11 cellular contexts compared by ENCODE assay signal in genomic region chr3:177185035-177185574, GRCh38. TPM values are rescaled to one million over a fixed set of nuclear protein-coding genes. Genes with fewer than 3 reads are reported as not detected.
DNase-seq lines count a peak whose midpoint lies in the region; ATAC-seq, FAIRE-seq and TF ChIP-seq lines count a peak whose summit lies in the region.
"Had no signal": no experiment of that assay in that cellular context is flagged by ENCODE, and none has a peak within 500 bp of the region (broad histone marks: within the 10 kb centered on the region; RNA-seq: fewer than 3 reads in every experiment).

No MANE protein-coding gene starts in this region.

- FAIRE-seq in GM12878 (lab: Jason Lieb, UNC): no peak
- FAIRE-seq: bronchial epithelial cell had no signal

- in situ Hi-C loops in GM12878 (cut with MboI): no loop called here

- POLR2A ChIA-PET in Caco-2 (lab: Charles Lee) (no interaction called here), GM12878 (lab: Charles Lee) (no interaction called here)

- intact Hi-C loops in Caco-2 (cut with micrococcal nuclease; ENCODE audit: unreplicated experiment) (no loop called here), GM12878 (cut with micrococcal nuclease; ENCODE audit: unreplicated experiment) (no loop called here)

- ATAC-seq in GM19452 (IDR thresholded peaks at IDR 0.05; ENCODE audit: unreplicated experiment): peak; percentile 39
- ATAC-seq in HG03103 (IDR thresholded peaks at IDR 0.05; ENCODE audit: low read depth, unreplicated experiment): peak; percentile 23
- peak; percentile 59 for ATAC-seq in GM12878

- H2AFZ ChIP-seq in GM12878 (ENCODE audit: control insufficient read depth, low read depth, low read length): no peak overlapping the region
- H2AFZ ChIP-seq: parathyroid adenoma had no signal

- H3K27ac ChIP-seq in GM12878 (ENCODE audit: control insufficient read depth, insufficient read depth): peak overlapping the region; percentile 56
- H3K27ac ChIP-seq: parathyroid adenoma had no signal

- peaks cover 19% of the 10 kb centered on the region for H3K36me3 Mint-ChIP-seq in Caco-2 (ENCODE audit: insufficient read depth, unreplicated experiment)

- no peaks in the 10 kb centered on the region for H3K27me3 Mint-ChIP-seq in Caco-2 (ENCODE audit: insufficient read depth, unreplicated experiment)

- WGBS in GM12878 (ENCODE audit: insufficient coverage, insufficient replicate concordance, low lambda C conversion rate, missing lambda C conversion rate): 58% methylated on average over 7 of the region's 7 CpGs

- TF ChIP-seq POLR2A in GM12878 (IDR thresholded peaks at IDR 0.05; ENCODE audit: low read depth, low read length): no peak

- H3K27ac Mint-ChIP-seq in Caco-2 (ENCODE audit: unreplicated experiment): peak overlapping the region; percentile 37

- H3K27me3 ChIP-seq in Caco-2 (replicated peaks; ENCODE audit: control insufficient read depth, insufficient read depth, low read length) (no peaks in the 10 kb centered on the region), GM12878 (replicated peaks in 1 of 2; ENCODE audit: control insufficient read depth in 2 of 2, insufficient read depth in 2 of 2, low read length in 1 of 2) (no peaks in the 10 kb centered on the region)

- peaks cover 14% of the 10 kb centered on the region for H3K4me1 Mint-ChIP-seq in Caco-2 (ENCODE audit: low read depth, unreplicated experiment)

- BruUV-seq in Caco-2 (replicated peaks; lab: Mats Ljungman, UMichigan): no TSS peak
- BruUV-seq in GM12878 (replicated peaks; lab: Mats Ljungman, UMichigan): no TSS peak

- no peaks in the 10 kb centered on the region for H3K9me3 Mint-ChIP-seq in Caco-2 (ENCODE audit: unreplicated experiment)

- H3K9me3 ChIP-seq in Caco-2 (no peaks in the 10 kb centered on the region), GM12878 (replicated peaks; ENCODE audit: control insufficient read depth, insufficient read depth, low read length) (no peaks in the 10 kb centered on the region)

- DNase-seq in Caco-2 (no peak), GM12878 (ENCODE audit: low read depth, low spot score) (no peak), AG08395 (ENCODE audit: low spot score) (no peak), cortex of kidney (lab: John Stamatoyannopoulos, UW) (no peak), NCI-H226 (no peak), SK-N-DZ (ENCODE audit: low spot score) (no peak)
- DNase-seq: NCI-H2171 treated with DMSO at 0.1 percent for 48 hours had no signal

- H3K4me3 ChIP-seq in Caco-2 (ENCODE audit: low read depth, low read length) (no peak overlapping the region), GM12878 (no peak overlapping the region)

- H3K4me2 ChIP-seq in GM12878 (ENCODE audit: control insufficient read depth, insufficient read depth): peak overlapping the region; percentile 72

- TF ChIP-seq RAD21 in GM12878 (IDR thresholded peaks at IDR 0.05; ENCODE audit: insufficient read depth, low read depth, low read length): no peak

- TF ChIP-seq EP300 in GM12878 (IDR thresholded peaks at IDR 0.05; ENCODE audit: borderline replicate concordance in 1 of 2, control insufficient read depth in 1 of 2, low read depth in 2 of 2, low read length in 2 of 2): no peak

- peaks cover 94% of the 10 kb centered on the region for H3K79me2 ChIP-seq in GM12878 (ENCODE audit: control insufficient read depth, insufficient read depth, low read length)

- H3K36me3 ChIP-seq in Caco-2 (ENCODE audit: control insufficient read depth, insufficient read depth, low read length) (no peaks in the 10 kb centered on the region), GM12878 (ENCODE audit: control insufficient read depth in 2 of 2, insufficient read depth in 2 of 2, low read length in 1 of 2) (no peaks in the 10 kb centered on the region)

- H3K4me3 Mint-ChIP-seq in Caco-2 (ENCODE audit: unreplicated experiment): no peak overlapping the region

- SMC1A ChIA-PET in GM12878 (lab: Charles Lee; ENCODE audit: uncharacterized antibody, unreplicated experiment): interaction anchor here (0.7 to 2.6 kb wide), 6 partner anchors 8 to 497 kb away, joined by 3 to 11 read pairs (median 5); no protein-coding TSS in a partner anchor

- RAD21 ChIA-PET in GM12878 (lab: Charles Lee; ENCODE audit: unreplicated experiment): interaction anchor here (0.8 to 2.0 kb wide), 5 partner anchors 10 to 53 kb away, joined by 3 to 4 read pairs (median 4); no protein-coding TSS in a partner anchor

- CTCF ChIA-PET in Caco-2 (lab: Charles Lee): no interaction called here
- CTCF ChIA-PET in GM12878 (lab: Yijun Ruan, JAX): interaction anchor here (0.6 kb wide), 1 partner anchor 23 kb away, joined by 3 read pairs; no protein-coding TSS in a partner anchor

- H3K4me1 ChIP-seq in Caco-2: no peaks in the 10 kb centered on the region
- peaks cover 8% of the 10 kb centered on the region for H3K4me1 ChIP-seq in GM12878 (ENCODE audit: control insufficient read depth, insufficient read depth, low read length)

- TF ChIP-seq CTCF in Caco-2 (IDR thresholded peaks at IDR 0.05; ENCODE audit: insufficient read depth in 1 of 2, low read depth in 1 of 2, low read length in 1 of 2, severe bottlenecking in 1 of 2, unreplicated experiment in 1 of 2) (no peak), GM12878 (IDR thresholded peaks at IDR 0.05 in 2 of 3, conservative IDR thresholded peaks at IDR 0.05 in 1 of 3; ENCODE audit: control insufficient read depth in 2 of 3, extremely low read depth in 1 of 3, insufficient read depth in 1 of 3, low read depth in 3 of 3, low read length in 3 of 3) (no peak)

- H3K9ac ChIP-seq in GM12878 (ENCODE audit: control insufficient read depth, insufficient read depth, low read length): no peak overlapping the region; the same call in 1 of the 2 replicates
- H3K9ac ChIP-seq: parathyroid adenoma had no signal

- no peaks in the 10 kb centered on the region for H4K20me1 ChIP-seq in GM12878 (ENCODE audit: control insufficient read depth, insufficient read depth)

TF ChIP-seq in GM12878, 131 proteins besides CTCF, POLR2A, EP300 and RAD21 (continues in another document):
- TF ChIP-seq ATF7 (IDR thresholded peaks at IDR 0.05; ENCODE audit: low read depth) (no peak), SKIL (IDR thresholded peaks at IDR 0.05; ENCODE audit: low read depth, poor library complexity, severe bottlenecking) (no peak), POLR2AphosphoS2 (IDR thresholded peaks at IDR 0.05; ENCODE audit: low read depth, low read length) (no peak), KLF5 (IDR thresholded peaks at IDR 0.05; ENCODE audit: partially characterized antibody) (no peak)

RNA-seq across cellular contexts. Expression of gene TBL1XR1, which starts 12.2 kb away (rescaled TPM):
- total RNA-seq in Caco-2 (2022) (127 and 140 TPM in 2 replicates), GM12878 (2014; rRNA removed) (60.6 and 68.7 TPM in 2 replicates), GM12878 (2014; rRNA removed; fragmentation: Illumina TruSeq; extraction: Trizol) (72.2 and 78.9 TPM in 2 replicates), GM12878 (2021) (114 and 126 TPM in 2 replicates)
- total RNA-seq in GM12878 (2013; cell fraction: nucleolus; rRNA removed): 54.8 and 56.7 TPM in 2 replicates
- 13.5 TPM for polyA plus RNA-seq in GM12878 (2011; ENCODE audit: low read depth)
- polyA plus RNA-seq in GM12878 (2011; rRNA removed) (115 and 133 TPM in 2 replicates), GM12878 (2014; fragmentation: Illumina TruSeq; extraction: Trizol) (41.9 and 53.2 TPM in 2 replicates), GM12878 (2014; fragmentation: Nextera tagmentation; extraction: Ambion mirVana) (10 to 100 TPM; 13.0 to 77.5 TPM), GM12878 (2014; rRNA removed) (39.6 and 46.8 TPM in 2 replicates), GM12878 (2016; fragmentation: Nextera tagmentation; extraction: Ambion mirVana) (10 to 100 TPM; 56.8 to 60.1 TPM)
- 27.6 and 44.4 TPM in 2 replicates for polyA plus RNA-seq in GM12878 (2011; cell fraction: cytosol; rRNA removed)
- 55.1 and 55.3 TPM in 2 replicates for polyA plus RNA-seq in GM12878 (2011; cell fraction: nucleus; rRNA removed)
- 31.5 and 35.2 TPM in 2 replicates for polyA plus RNA-seq in GM12878 (2012)
- 233 and 383 TPM in 2 replicates for polyA minus RNA-seq in GM12878 (2011; rRNA and poly(A)+ RNA removed)
- polyA minus RNA-seq in GM12878 (2011; cell fraction: cytosol; rRNA and poly(A)+ RNA removed): 109 and 146 TPM in 2 replicates
- polyA minus RNA-seq in GM12878 (2011; cell fraction: nucleus; rRNA and poly(A)+ RNA removed): 58.4 and 117 TPM in 2 replicates
- 79.2 and 91.1 TPM in 2 replicates for polyA plus RNA-seq in SK-N-DZ (2014; cell fraction: cytosol; rRNA removed)
- polyA plus RNA-seq in SK-N-DZ (2014; cell fraction: nucleus; rRNA removed): 121 and 142 TPM in 2 replicates
